In genomic region chr11:36724742-36725387, GRCh38 we compare ENCODE assay signal across 9 cellular contexts.
DNase-seq lines count a peak whose midpoint lies in the region; ATAC-seq and TF ChIP-seq lines count a peak whose summit lies in the region.
"Had no signal": no experiment of that assay in that cellular context is flagged by ENCODE, and none has a peak within 500 bp of the region (broad histone marks: within the 10 kb centered on the region; RNA-seq: fewer than 3 reads in every experiment).

No MANE protein-coding gene starts in this region.

- ATAC-seq in GM19043 (IDR thresholded peaks at IDR 0.05; ENCODE audit: low read depth, unreplicated experiment) (peak; percentile 78), HG02763 (IDR thresholded peaks at IDR 0.05; ENCODE audit: unreplicated experiment) (peak; percentile 65)
- ATAC-seq in stimulated activated naive B cell treated with anti-CD40 and anti-IgM and Interleukin-4, amounts not matched to agents 10 μg/mL and 1 μg/mL and 100 μg/mL, for 72 hours (replicated peaks) = peak; percentile 89 to 90

- in situ Hi-C loops in KBM-7 (cut with MboI; ENCODE audit: low pct_unique_long_range_greater_than_20kb, low sequenced_read_pairs) = no loop called here

- H3K4me1 ChIP-seq in stomach = no peaks in the 10 kb centered on the region

- no peaks in the 10 kb centered on the region for H3K27me3 ChIP-seq in stomach

- no peaks in the 10 kb centered on the region for H3K27me3 Mint-ChIP-seq in stimulated activated naive B cell treated with anti-CD40 and anti-IgM and Interleukin-4, amounts not matched to agents 10 μg/mL and 1 μg/mL and 100 μg/mL, for 72 hours
- H3K27me3 Mint-ChIP-seq: progenitor cell of endocrine pancreas had no signal

- TF ChIP-seq EP300 in stomach (IDR thresholded peaks at IDR 0.05) = no peak

- intact Hi-C loops in stomach (cut with DNase I; ENCODE audit: low total_unique reads) = no loop called here

- no peaks in the 10 kb centered on the region for H3K9me3 Mint-ChIP-seq in stimulated activated naive B cell treated with anti-CD40 and anti-IgM and Interleukin-4, amounts not matched to agents 10 μg/mL and 1 μg/mL and 100 μg/mL, for 72 hours

- H3K4me3 Mint-ChIP-seq in stimulated activated naive B cell treated with anti-CD40 and anti-IgM and Interleukin-4, amounts not matched to agents 10 μg/mL and 1 μg/mL and 100 μg/mL, for 72 hours = no peak overlapping the region

- no peak overlapping the region for H3K27ac ChIP-seq in stomach

- peaks cover 5 to 13% of the 10 kb centered on the region in 2 donors for H3K4me1 Mint-ChIP-seq in stimulated activated naive B cell treated with anti-CD40 and anti-IgM and Interleukin-4, amounts not matched to agents 10 μg/mL and 1 μg/mL and 100 μg/mL, for 72 hours

- TF ChIP-seq CTCF in stomach (IDR thresholded peaks at IDR 0.05) = no peak

- H3K27ac Mint-ChIP-seq in stimulated activated naive B cell treated with anti-CD40 and anti-IgM and Interleukin-4, amounts not matched to agents 10 μg/mL and 1 μg/mL and 100 μg/mL, for 72 hours = peak overlapping the region; percentile 32
- H3K27ac Mint-ChIP-seq: progenitor cell of endocrine pancreas had no signal

- H3K36me3 ChIP-seq in stomach = no peaks in the 10 kb centered on the region

- no peak for TF ChIP-seq POLR2A in stomach (IDR thresholded peaks at IDR 0.05)

- peak; percentile 48 for DNase-seq in KBM-7
- no peak for DNase-seq in stimulated activated naive B cell treated with anti-CD40 and anti-IgM and Interleukin-4, amounts not matched to agents 10 μg/mL and 1 μg/mL and 100 μg/mL, for 72 hours
- no peak for DNase-seq in RKO (ENCODE audit: low spot score)
- DNase-seq in stomach = no peak
- no peak for DNase-seq in GOT3 (lab: John Stamatoyannopoulos, UW)
- DNase-seq: NCI-H2029 had no signal

- WGBS in stomach, 5 donors = 62 to 72% (median 70%) methylated on average over 5 of the region's 5 CpGs

- no peak overlapping the region for H3K4me3 ChIP-seq in stomach

- H3K9me3 ChIP-seq in stomach = no peaks in the 10 kb centered on the region

- no peaks in the 10 kb centered on the region for H3K36me3 Mint-ChIP-seq in stimulated activated naive B cell treated with anti-CD40 and anti-IgM and Interleukin-4, amounts not matched to agents 10 μg/mL and 1 μg/mL and 100 μg/mL, for 72 hours
